In the genomic region with DNA sequence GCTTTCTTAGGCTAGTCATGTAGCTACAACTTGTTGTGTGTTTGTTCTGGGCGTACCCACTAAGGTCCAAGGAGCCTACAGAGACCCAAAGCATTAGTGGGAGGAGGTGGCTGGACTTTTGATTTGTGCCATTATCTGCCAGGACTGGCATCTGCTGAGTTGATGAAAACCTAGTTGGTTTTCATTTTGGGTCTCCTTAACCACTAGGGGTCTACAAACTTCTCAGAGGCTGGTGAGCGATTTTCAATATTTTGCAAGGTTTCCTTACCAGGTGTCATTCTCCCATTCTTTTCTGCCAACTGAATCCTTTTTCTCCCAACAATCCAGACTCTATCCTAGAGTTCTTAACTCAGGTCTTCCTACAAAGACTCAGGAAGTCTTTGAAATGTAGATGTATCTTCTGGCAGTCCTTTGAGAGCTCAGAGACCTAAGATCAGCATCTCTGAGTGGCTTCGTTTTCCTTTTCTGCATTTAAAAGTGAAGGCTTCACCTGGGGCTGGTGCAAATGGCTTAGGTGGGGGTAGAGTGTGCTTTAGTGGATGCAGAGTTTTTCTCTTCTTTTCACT, we compare ENCODE assay signal across 1 cellular context.
TF ChIP-seq lines count a peak whose summit lies in the region.

No MANE protein-coding gene starts in this region.

TF ChIP-seq in HCT116, 20 proteins besides CTCF, POLR2A, EP300 and RAD21 (continued from another document):
- TF ChIP-seq, protein P1, sequence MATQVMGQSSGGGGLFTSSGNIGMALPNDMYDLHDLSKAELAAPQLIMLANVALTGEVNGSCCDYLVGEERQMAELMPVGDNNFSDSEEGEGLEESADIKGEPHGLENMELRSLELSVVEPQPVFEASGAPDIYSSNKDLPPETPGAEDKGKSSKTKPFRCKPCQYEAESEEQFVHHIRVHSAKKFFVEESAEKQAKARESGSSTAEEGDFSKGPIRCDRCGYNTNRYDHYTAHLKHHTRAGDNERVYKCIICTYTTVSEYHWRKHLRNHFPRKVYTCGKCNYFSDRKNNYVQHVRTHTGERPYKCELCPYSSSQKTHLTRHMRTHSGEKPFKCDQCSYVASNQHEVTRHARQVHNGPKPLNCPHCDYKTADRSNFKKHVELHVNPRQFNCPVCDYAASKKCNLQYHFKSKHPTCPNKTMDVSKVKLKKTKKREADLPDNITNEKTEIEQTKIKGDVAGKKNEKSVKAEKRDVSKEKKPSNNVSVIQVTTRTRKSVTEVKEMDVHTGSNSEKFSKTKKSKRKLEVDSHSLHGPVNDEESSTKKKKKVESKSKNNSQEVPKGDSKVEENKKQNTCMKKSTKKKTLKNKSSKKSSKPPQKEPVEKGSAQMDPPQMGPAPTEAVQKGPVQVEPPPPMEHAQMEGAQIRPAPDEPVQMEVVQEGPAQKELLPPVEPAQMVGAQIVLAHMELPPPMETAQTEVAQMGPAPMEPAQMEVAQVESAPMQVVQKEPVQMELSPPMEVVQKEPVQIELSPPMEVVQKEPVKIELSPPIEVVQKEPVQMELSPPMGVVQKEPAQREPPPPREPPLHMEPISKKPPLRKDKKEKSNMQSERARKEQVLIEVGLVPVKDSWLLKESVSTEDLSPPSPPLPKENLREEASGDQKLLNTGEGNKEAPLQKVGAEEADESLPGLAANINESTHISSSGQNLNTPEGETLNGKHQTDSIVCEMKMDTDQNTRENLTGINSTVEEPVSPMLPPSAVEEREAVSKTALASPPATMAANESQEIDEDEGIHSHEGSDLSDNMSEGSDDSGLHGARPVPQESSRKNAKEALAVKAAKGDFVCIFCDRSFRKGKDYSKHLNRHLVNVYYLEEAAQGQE (IDR thresholded peaks at IDR 0.05; ENCODE audit: low read depth): no peak
- TF ChIP-seq SRF (IDR thresholded peaks at IDR 0.05; ENCODE audit: low read depth) (no peak), YY1 (IDR thresholded peaks at IDR 0.05; ENCODE audit: extremely low read depth, insufficient replicate concordance, low read depth, low read length) (no peak), ZFX (IDR thresholded peaks at IDR 0.05) (no peak), EGR1 (IDR thresholded peaks at IDR 0.05; ENCODE audit: low read depth) (no peak), EZH2 (IDR thresholded peaks at IDR 0.05) (no peak), CEBPB (IDR thresholded peaks at IDR 0.05; ENCODE audit: low read depth) (no peak), CBX3 (IDR thresholded peaks at IDR 0.05; ENCODE audit: low read depth) (no peak)
